ENCODE assay signal across 8 cellular contexts in the genomic region with DNA sequence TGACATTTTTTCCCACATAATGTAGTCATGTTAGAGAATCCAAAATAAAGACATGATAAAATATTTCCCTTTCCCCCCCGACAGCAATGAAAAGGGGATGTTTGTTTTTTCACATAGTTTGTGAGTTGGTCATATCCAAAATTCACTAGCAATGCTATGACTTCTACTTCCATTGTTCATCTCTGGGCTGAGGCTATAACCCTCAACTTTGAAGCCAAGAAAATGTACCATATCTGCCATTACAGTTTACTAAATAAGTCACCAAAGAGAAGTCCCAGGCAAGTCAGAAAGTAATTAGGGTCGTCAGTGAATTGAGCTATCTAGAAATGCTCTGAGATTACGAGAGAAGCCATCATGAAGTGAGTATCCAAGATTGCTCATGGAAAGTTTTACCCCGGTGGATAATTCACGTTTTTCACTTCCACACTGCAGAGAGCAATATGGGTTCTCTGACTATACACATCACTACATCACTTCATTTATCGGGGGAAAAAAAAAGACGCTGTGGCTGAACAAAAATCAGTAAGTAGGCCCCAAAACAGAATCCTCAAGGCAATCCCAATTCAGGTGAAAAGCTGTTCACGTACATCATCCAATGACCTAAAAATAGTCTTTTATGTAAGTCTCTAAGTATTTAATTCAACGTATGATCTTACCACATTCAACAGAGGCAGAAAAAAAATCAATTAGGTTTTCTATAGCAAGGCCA. TPM values are rescaled to one million over a fixed set of nuclear protein-coding genes. Genes with fewer than 3 reads are reported as not detected.
A peak's percentile ranks its signal among the peaks of the same experiment; 100 is the strongest.
DNase-seq lines count a peak whose midpoint lies in the region; ATAC-seq, FAIRE-seq and TF ChIP-seq lines count a peak whose summit lies in the region.

No MANE protein-coding gene starts in this region.

- POLR2A ChIA-PET in OCI-LY7 (lab: Charles Lee), result interaction anchor here (1.1 kb wide), 1 partner anchor 12 kb away, joined by 4 read pairs; no protein-coding TSS in a partner anchor

- H3K27me3 ChIP-seq in DOHH2 (ENCODE audit: control insufficient read depth, low read length), result no peaks in the 10 kb centered on the region
- no peaks in the 10 kb centered on the region for H3K27me3 ChIP-seq in pancreas

- H3K4me1 ChIP-seq in DOHH2 (ENCODE audit: control insufficient read depth, low read length) (peaks cover 29% of the 10 kb centered on the region), OCI-LY7 (ENCODE audit: insufficient read depth, low read length, poor library complexity, severe bottlenecking) (peaks cover 21% of the 10 kb centered on the region), pancreas (peaks cover 0 to 30% (median 23%) of the 10 kb centered on the region in 3 donors)

- H3K9me3 ChIP-seq in DOHH2 (ENCODE audit: control insufficient read depth, insufficient read depth, low read length), result no peaks in the 10 kb centered on the region
- H3K9me3 ChIP-seq in OCI-LY7 (ENCODE audit: low read length), result no peaks in the 10 kb centered on the region
- no peaks in the 10 kb centered on the region for H3K9me3 ChIP-seq in pancreas

- intact Hi-C loops in OCI-LY7 (cut with micrococcal nuclease; ENCODE audit: unreplicated experiment) (no loop called here), pancreas (cut with DNase I) (no loop called here)

- DNase-seq in OCI-LY7 (ENCODE audit: low spot score) (no peak), erythroblast (lab: John Stamatoyannopoulos, UW) (peak; percentile 20 to 42), pancreas (no peak), NCI-H2107 treated with DMSO at 0.1 percent for 48 hours (lab: John Stamatoyannopoulos, UW; ENCODE audit: unreplicated experiment) (no peak), HUDEP-2 (lab: John Stamatoyannopoulos, UW; ENCODE audit: unreplicated experiment in 76 of 76) (no peak)

- H3K9me2 ChIP-seq in DOHH2 (replicated peaks; ENCODE audit: control insufficient read depth, low read length) (no peaks in the 10 kb centered on the region), OCI-LY7 (ENCODE audit: insufficient read depth, low read length) (no peaks in the 10 kb centered on the region)

- H2AFZ ChIP-seq in OCI-LY7 (ENCODE audit: low read length), result peak overlapping the region; percentile 74; the same call in 1 of the 2 replicates

- TF ChIP-seq POLR2A in erythroblast (IDR thresholded peaks at IDR 0.05; ENCODE audit: low read length), result no peak

- TSS peak; percentile 60 for BruUV-seq in OCI-LY7 (replicated peaks; lab: Mats Ljungman, UMichigan)

- H4K20me1 ChIP-seq in DOHH2 (ENCODE audit: control insufficient read depth, insufficient read depth, low read depth, low read length), result 0 out of 2 replicates have a peak, but pooled peaks cover 2% of the 10 kb centered on the region
- peaks cover 17% of the 10 kb centered on the region; the same call in 1 of the 2 replicates for H4K20me1 ChIP-seq in OCI-LY7 (ENCODE audit: insufficient read depth, low read length)

- WGBS in pancreas, 2 donors, result 36 to 44% methylated on average over 9 of the region's 9 CpGs

- ATAC-seq in pancreas, result no peak
- no peak for ATAC-seq in GM18517 (IDR thresholded peaks at IDR 0.05; ENCODE audit: unreplicated experiment)
- ATAC-seq in HG03469 (IDR thresholded peaks at IDR 0.05; ENCODE audit: unreplicated experiment), result no peak

- peak overlapping the region; percentile 71 for H3K4me3 ChIP-seq in DOHH2 (ENCODE audit: low read length)
- H3K4me3 ChIP-seq in OCI-LY7 (ENCODE audit: low read depth, low read length, poor library complexity, severe bottlenecking), result peak overlapping the region; percentile 88
- H3K4me3 ChIP-seq in pancreas, result peak overlapping the region; percentile 67 to 94 (median 82)

- H3K27ac ChIP-seq in DOHH2 (ENCODE audit: low read depth, low read length) (no peak overlapping the region), OCI-LY7 (ENCODE audit: low read depth, low read length, poor library complexity, severe bottlenecking) (no peak overlapping the region), pancreas (peak overlapping the region in 1 of 4 donors; percentile 95)

- no peaks in the 10 kb centered on the region for H3F3A ChIP-seq in DOHH2 (ENCODE audit: control insufficient read depth, insufficient read depth)

- FAIRE-seq in pancreas (lab: Jason Lieb, UNC), result no peak

- H3K79me2 ChIP-seq in DOHH2 (ENCODE audit: control insufficient read depth, low read length) (peaks cover 66% of the 10 kb centered on the region), OCI-LY7 (ENCODE audit: insufficient read depth, low read depth, low read length) (peaks cover 32% of the 10 kb centered on the region)

- no peaks in the 10 kb centered on the region for H3K36me3 ChIP-seq in DOHH2 (ENCODE audit: control insufficient read depth, low read length)
- H3K36me3 ChIP-seq in OCI-LY7 (ENCODE audit: insufficient read depth, low read length), result no peaks in the 10 kb centered on the region
- no peaks in the 10 kb centered on the region for H3K36me3 ChIP-seq in pancreas

- TF ChIP-seq CTCF in DOHH2 (IDR thresholded peaks at IDR 0.05; ENCODE audit: low read depth, low read length, poor library complexity, severe bottlenecking) (no peak), OCI-LY7 (conservative IDR thresholded peaks at IDR 0.05; ENCODE audit: low read length) (no peak), pancreas (IDR thresholded peaks at IDR 0.05) (no peak)

- H3K4me2 ChIP-seq in DOHH2 (ENCODE audit: low read length), result peak overlapping the region; percentile 64
- peak overlapping the region; percentile 84 for H3K4me2 ChIP-seq in OCI-LY7 (ENCODE audit: low read length)

- CTCF ChIA-PET in OCI-LY7 (lab: Charles Lee; ENCODE audit: unreplicated experiment), result no interaction called here

RNA-seq across cellular contexts. Expression of gene PEAK1, which starts 1.4 kb away (rescaled TPM):
- 6.0 and 8.9 TPM in 2 replicates for total RNA-seq in OCI-LY7 (2014; rRNA removed; shearing (Covaris generic))
- 10.8 and 12.6 TPM in 2 replicates for total RNA-seq in OCI-LY7 (2022)
- 10 to 100 TPM in 5 of 6 donors, 1 to 10 TPM in 1; 9.1 to 27.6 (median 12.5) TPM for total RNA-seq in pancreas
- polyA plus RNA-seq in pancreas, result 1 to 10 TPM; 1.8 to 4.6 TPM

RNA-seq across cellular contexts. Expression of gene HMG20A, which starts 2.2 kb away (rescaled TPM):
- 29.1 and 34.1 TPM in 2 replicates for total RNA-seq in OCI-LY7 (2014; rRNA removed; shearing (Covaris generic))
- 49.9 and 55.6 TPM in 2 replicates for total RNA-seq in OCI-LY7 (2022)
- 10 to 100 TPM; 11.0 to 20.5 (median 13.8) TPM for total RNA-seq in pancreas
- polyA plus RNA-seq in pancreas, result 10 to 100 TPM in 1 of 2 donors, 1 to 10 TPM in 1; 7.8 to 12.0 TPM

Comparison
In these comparisons a context has a peak if more than half of its experiments do, and no peak if none do; other contexts are left out.
1. DNase-seq: peak in erythroblast (2 of 2); none in OCI-LY7 (single experiment), pancreas (0 of 6), NCI-H2107 treated with DMSO at 0.1 percent for 48 hours (single experiment) and HUDEP-2 (0 of 76).
2. Peak in every context shown above with its lines, with median percentiles within 50 percentile points of each other: H3K4me3 ChIP-seq.